ENCODE assay signal across 10 cellular contexts in the genomic region with DNA sequence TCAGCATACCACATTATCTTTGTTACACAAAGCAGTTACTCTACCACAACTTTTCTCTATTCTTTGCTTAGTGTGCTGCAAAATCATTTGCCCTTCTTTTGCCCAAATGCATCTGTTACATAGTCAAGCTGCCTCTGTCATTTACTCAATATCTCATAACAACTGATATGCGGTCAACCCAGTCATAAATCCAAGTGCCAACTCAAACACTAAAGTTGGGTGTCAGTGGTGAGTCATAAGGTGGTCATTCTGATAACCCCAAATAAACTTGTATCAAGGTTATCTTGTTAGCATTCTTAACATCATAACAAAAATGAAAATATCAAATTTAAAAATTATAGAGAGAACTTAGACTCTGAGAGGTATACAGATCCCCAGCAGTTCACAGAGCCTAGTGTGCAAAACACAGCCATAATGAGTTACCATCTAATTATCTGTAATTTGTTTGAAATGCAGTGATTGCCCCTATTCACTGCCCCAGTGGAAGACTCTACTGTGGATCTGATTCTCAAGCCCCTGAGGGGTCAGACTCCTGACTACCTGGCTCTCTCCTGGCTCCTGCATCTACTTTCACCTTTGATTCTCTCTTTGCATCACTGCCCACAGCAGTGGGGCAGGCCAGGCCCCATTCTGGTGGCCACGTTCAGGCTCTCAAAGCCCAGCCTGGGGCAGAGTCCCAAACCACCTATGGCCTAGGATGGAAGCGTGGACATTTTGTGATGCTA. TPM values are rescaled to one million over a fixed set of nuclear protein-coding genes. Genes with fewer than 3 reads are reported as not detected.
DNase-seq lines count a peak whose midpoint lies in the region; ATAC-seq and TF ChIP-seq lines count a peak whose summit lies in the region.
"Had no signal": no experiment of that assay in that cellular context is flagged by ENCODE, and none has a peak within 500 bp of the region (broad histone marks: within the 10 kb centered on the region; RNA-seq: fewer than 3 reads in every experiment).

No MANE protein-coding gene starts in this region.

- H3K4me1 ChIP-seq in IMR-90 (ENCODE audit: control insufficient read depth, insufficient read depth, low read length) (peaks cover 7% of the 10 kb centered on the region), mammary epithelial cell (ENCODE audit: insufficient read depth, low read length) (peaks cover 22% of the 10 kb centered on the region), mucosa of descending colon (ENCODE audit: low read depth) (peaks cover 20% of the 10 kb centered on the region)
- H3K4me1 ChIP-seq: psoas muscle had no signal

- DNase-seq in Caki2 (ENCODE audit: low read depth): peak; percentile 25
- DNase-seq in IMR-90: peak; percentile 28
- peak; percentile 40 for DNase-seq in mammary epithelial cell
- peak in 1 of 3 donors; percentile 47 for DNase-seq in mucosa of descending colon
- no peak for DNase-seq in stimulated activated CD4-positive, alpha-beta T cell treated with anti-CD3 and anti-CD28 coated beads, Interleukin-4, amount 100 ng/mL, for 1 hour
- DNase-seq in AG08395 (ENCODE audit: low spot score): no peak
- no peak for DNase-seq in RPMI8226
- DNase-seq: psoas muscle, SIG-M5 had no signal

- TF ChIP-seq CTCF in IMR-90 (conservative IDR thresholded peaks at IDR 0.05; ENCODE audit: low read depth, low read length) (no peak), mammary epithelial cell (conservative IDR thresholded peaks at IDR 0.05 in 1 of 2, IDR thresholded peaks at IDR 0.05 in 1 of 2; ENCODE audit: extremely low read depth in 1 of 2, insufficient read depth in 1 of 2, low read depth in 1 of 2, low read length in 2 of 2) (no peak), mucosa of descending colon (IDR thresholded peaks at IDR 0.05) (no peak)

- intact Hi-C loops in IMR-90 (cut with micrococcal nuclease) (no loop called here), mammary epithelial cell (cut with micrococcal nuclease) (no loop called here), mucosa of descending colon (cut with DNase I, micrococcal nuclease) (no loop called here)

- no peak overlapping the region for H2BK5ac ChIP-seq in IMR-90 (ENCODE audit: low read depth, low read length, poor library complexity, severe bottlenecking)

- H3K9me3 ChIP-seq in IMR-90 (ENCODE audit: control insufficient read depth, insufficient read depth, low read length) (no peaks in the 10 kb centered on the region), mammary epithelial cell (replicated peaks; ENCODE audit: insufficient read depth, low read length) (no peaks in the 10 kb centered on the region), mucosa of descending colon (no peaks in the 10 kb centered on the region)
- H3K9me3 ChIP-seq: psoas muscle had no signal

- H4K20me1 ChIP-seq in IMR-90 (ENCODE audit: insufficient read depth, low read length): no peaks in the 10 kb centered on the region
- H4K20me1 ChIP-seq in mammary epithelial cell (ENCODE audit: insufficient read depth, low read length): no peaks in the 10 kb centered on the region

- H3K4me2 ChIP-seq in IMR-90 (ENCODE audit: low read depth, low read length) (no peak overlapping the region), mammary epithelial cell (ENCODE audit: insufficient read depth, low read depth, low read length) (peak overlapping the region; percentile 39)

- peaks cover 2% of the 10 kb centered on the region; the same call in 1 of the 2 replicates for H3K9me1 ChIP-seq in IMR-90 (ENCODE audit: insufficient read depth, low read length)

- no TSS peak for BruUV-seq in IMR-90 (replicated peaks; lab: Mats Ljungman, UMichigan)
- BruUV-seq in mammary epithelial cell (replicated peaks; lab: Mats Ljungman, UMichigan): TSS peak; percentile 83

- 0 out of 2 replicates have a peak overlapping the region, but pooled peaks have one; percentile 51 for H2AK5ac ChIP-seq in IMR-90 (ENCODE audit: low read depth, low read length)

- H3K27me3 ChIP-seq in IMR-90 (ENCODE audit: control insufficient read depth, insufficient read depth, low read length): no peaks in the 10 kb centered on the region
- no peaks in the 10 kb centered on the region for H3K27me3 ChIP-seq in mammary epithelial cell (ENCODE audit: insufficient read depth, low read length)

- no peak overlapping the region; the same call in 1 of the 2 replicates for H3K4ac ChIP-seq in IMR-90 (ENCODE audit: low read depth, low read length)

- no peak overlapping the region for H2AFZ ChIP-seq in IMR-90 (replicated peaks; ENCODE audit: low read length, poor library complexity)
- H2AFZ ChIP-seq in mammary epithelial cell (ENCODE audit: low read depth, low read length): no peak overlapping the region

- H3K9ac ChIP-seq in IMR-90 (ENCODE audit: low read depth, low read length) (no peak overlapping the region), mammary epithelial cell (ENCODE audit: insufficient read depth, low read length) (no peak overlapping the region)

- 0 out of 2 replicates have a peak overlapping the region, but pooled peaks have one; percentile 31 for H2BK20ac ChIP-seq in IMR-90 (ENCODE audit: low read depth, low read length)

- POLR2A ChIA-PET in IMR-90 (lab: Charles Lee; ENCODE audit: unreplicated experiment): no interaction called here

- H3K36me3 ChIP-seq in IMR-90 (ENCODE audit: control insufficient read depth, insufficient read depth, low read length) (no peaks in the 10 kb centered on the region), mammary epithelial cell (ENCODE audit: insufficient read depth, low read length) (no peaks in the 10 kb centered on the region), mucosa of descending colon (ENCODE audit: low read depth) (no peaks in the 10 kb centered on the region)

- H3K79me1 ChIP-seq in IMR-90 (ENCODE audit: low read depth in 1 of 2, low read length in 2 of 2): peaks cover 21 to 36% of the 10 kb centered on the region in 2 experiments

- no peak for TF ChIP-seq RAD21 in IMR-90 (IDR thresholded peaks at IDR 0.05; ENCODE audit: low read length)

- H2AK9ac ChIP-seq in IMR-90 (replicated peaks; ENCODE audit: low read depth, low read length, poor library complexity): peak overlapping the region; percentile 58

- no peak overlapping the region for H3K27ac ChIP-seq in IMR-90 (ENCODE audit: insufficient read depth, low read length)
- no peak overlapping the region for H3K27ac ChIP-seq in mammary epithelial cell (ENCODE audit: insufficient read depth, low read depth, low read length)
- H3K27ac ChIP-seq: psoas muscle had no signal

- H3K23ac ChIP-seq in IMR-90 (ENCODE audit: low read depth, low read length): no peak overlapping the region

- in situ Hi-C loops in Caki2 (cut with HindIII; ENCODE audit: low pct_unique_long_range_greater_than_20kb, low sequenced_read_pairs) (no loop called here), IMR-90 (cut with MboI; ENCODE audit: low sequenced_read_pairs) (no loop called here), mammary epithelial cell (cut with MboI; ENCODE audit: low sequenced_read_pairs in 2 of 2) (no loop called here)

- H3K18ac ChIP-seq in IMR-90 (ENCODE audit: low read depth, low read length): no peak overlapping the region

- no CpG with 5 or more reads among the region's 3 CpGs for WGBS in IMR-90 (ENCODE audit: extremely low coverage in 2 of 2, insufficient read length in 1 of 2), 2 experiments
- 59% methylated on average over 3 of the region's 3 CpGs for WGBS in mammary epithelial cell (ENCODE audit: low coverage, missing lambda C conversion rate)

- H2BK15ac ChIP-seq in IMR-90 (ENCODE audit: low read depth, low read length): no peak overlapping the region

- H3K4me3 ChIP-seq in IMR-90 (ENCODE audit: insufficient read depth, low read depth, low read length) (no peak overlapping the region), mammary epithelial cell (replicated peaks in 1 of 3; ENCODE audit: insufficient read depth in 1 of 3, low read depth in 2 of 3, low read length in 3 of 3) (no peak overlapping the region), mucosa of descending colon (no peak overlapping the region)
- H3K4me3 ChIP-seq: psoas muscle had no signal

- CTCF ChIA-PET in IMR-90 (lab: Yijun Ruan, JAX) (no interaction called here), mammary epithelial cell (lab: Charles Lee; ENCODE audit: low non-redundant PET) (no interaction called here)

- no peak overlapping the region for H2BK120ac ChIP-seq in IMR-90 (ENCODE audit: low read depth, low read length)

- H3K79me2 ChIP-seq in mammary epithelial cell (ENCODE audit: insufficient read depth, low read length): peaks cover 46% of the 10 kb centered on the region

- 0 out of 4 replicates have a peak overlapping the region, but pooled peaks of 1 of the 2 experiments have one; percentile 10 for H4K8ac ChIP-seq in IMR-90 (ENCODE audit: low read depth in 2 of 2, low read length in 2 of 2)

- H3K14ac ChIP-seq in IMR-90 (replicated peaks; ENCODE audit: low read depth, low read length): no peak overlapping the region

- H4K91ac ChIP-seq in IMR-90 (ENCODE audit: insufficient read depth, low read depth, low read length): no peak overlapping the region; the same call in 1 of the 2 replicates

- no peak overlapping the region for H4K5ac ChIP-seq in IMR-90 (ENCODE audit: low read depth, low read length)

- dilution Hi-C loops in IMR-90 (cut with HindIII; ENCODE audit: low sequenced_read_pairs, unreplicated experiment) (no loop called here), mammary epithelial cell (cut with HindIII; ENCODE audit: low sequenced_read_pairs) (no loop called here)

- H3K56ac ChIP-seq in IMR-90 (ENCODE audit: extremely low read depth, insufficient read depth, low read length): no peak overlapping the region

- ATAC-seq in IMR-90 (ENCODE audit: low read depth) (peak; percentile 18; the same call in 1 of the 2 replicates), mucosa of descending colon (peak; percentile 91), HG03457 (IDR thresholded peaks at IDR 0.05; ENCODE audit: unreplicated experiment) (no peak)
- ATAC-seq: psoas muscle had no signal

- no peak for TF ChIP-seq POLR2A in IMR-90 (IDR thresholded peaks at IDR 0.05; ENCODE audit: low read depth, low read length)

TF ChIP-seq in IMR-90, 13 proteins besides CTCF, POLR2A, EP300 and RAD21 (continues in another document):
- TF ChIP-seq CEBPB (IDR thresholded peaks at IDR 0.05; ENCODE audit: low read depth, low read length) (no peak), RCOR1 (IDR thresholded peaks at IDR 0.05; ENCODE audit: insufficient replicate concordance, low read length) (no peak)

RNA-seq across cellular contexts. Expression of a gene that starts 29.2 kb away (rescaled TPM):
- total RNA-seq in Caki2 (2014; rRNA removed; shearing (Covaris generic); ENCODE audit: low replicate concordance): 12.9 and 22.4 TPM in 2 replicates
- 15.2 and 16.9 TPM in 2 replicates for total RNA-seq in IMR-90 (2012; rRNA removed)
- polyA plus RNA-seq in IMR-90 (2012; rRNA removed): 10.4 and 11.7 TPM in 2 replicates
- 5.9 and 6.3 TPM in 2 replicates for polyA plus RNA-seq in IMR-90 (2012; cell fraction: cytosol; rRNA removed)
- polyA plus RNA-seq in IMR-90 (2012; cell fraction: nucleus; rRNA removed; ENCODE audit: low replicate concordance): 5.8 and 7.3 TPM in 2 replicates
- total RNA-seq in mammary epithelial cell: 10 to 100 TPM; 23.5 to 42.8 TPM
- polyA plus RNA-seq in mammary epithelial cell: 12.8 TPM
- 27.8 TPM for polyA minus RNA-seq in mammary epithelial cell
- total RNA-seq in mucosa of descending colon: 10 to 100 TPM in 2 of 3 donors, 1 to 10 TPM in 1; 9.1 to 20.2 (median 11.6) TPM

Comparison
In these comparisons a context has a peak if more than half of its experiments do, and no peak if none do; other contexts are left out.
1. DNase-seq: peak in Caki2 (single experiment), IMR-90 (single experiment) and mammary epithelial cell (single experiment); none in stimulated activated CD4-positive, alpha-beta T cell treated with anti-CD3 and anti-CD28 coated beads, Interleukin-4, amount 100 ng/mL, for 1 hour (single experiment), AG08395 (single experiment) and RPMI8226 (single experiment).